ENCODE assay signal across 24 cellular contexts in the genomic region with DNA sequence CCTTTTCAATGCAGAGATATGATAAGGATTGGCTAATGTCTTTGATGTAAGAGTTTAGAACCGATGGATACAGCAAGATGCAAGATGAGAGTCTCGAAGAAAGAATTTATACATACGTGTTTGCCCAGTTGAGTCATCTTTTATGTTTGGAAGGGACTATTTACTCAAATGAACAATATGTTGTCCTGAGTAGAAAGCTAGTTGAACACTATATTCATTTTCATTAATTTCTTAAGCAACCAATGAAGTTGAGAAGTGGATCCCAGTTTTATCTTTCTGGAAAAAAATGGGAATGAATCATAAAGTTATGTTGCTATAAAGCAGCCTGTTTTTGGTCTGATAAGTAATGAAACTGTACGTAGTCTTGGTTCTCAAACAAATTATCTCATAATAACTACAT.
"Had no signal": no experiment of that assay in that cellular context is flagged by ENCODE, and none has a peak within 500 bp of the region (broad histone marks: within the 10 kb centered on the region; RNA-seq: fewer than 3 reads in every experiment).

No MANE protein-coding gene starts in this region.

- H3K27ac ChIP-seq: neural progenitor cell, ovary, parathyroid adenoma, psoas muscle, right lobe of liver, sigmoid colon, stomach, thoracic aorta, thyroid gland, tibial nerve, upper lobe of left lung, vagina had no signal

- H3K36me3 ChIP-seq: neural progenitor cell, ovary, right lobe of liver, sigmoid colon, stomach, thoracic aorta, thyroid gland, tibial nerve, upper lobe of left lung, vagina had no signal

- H3K4me3 ChIP-seq: neural progenitor cell, ovary, psoas muscle, right lobe of liver, sigmoid colon, stomach, thoracic aorta, thyroid gland, tibial nerve, upper lobe of left lung, vagina had no signal

- DNase-seq: occipital lobe; ovary; posterior cingulate gyrus; psoas muscle; right cardiac atrium; right lobe of liver; sigmoid colon; small intestine; stimulated activated CD4-positive, alpha-beta T cell treated with anti-CD3 and anti-CD28 coated beads, Interleukin-15, amount 100 ng/mL, for 24 hours; stimulated activated CD4-positive, alpha-beta T cell treated with anti-CD3 and anti-CD28 coated beads, Interleukin-2, amount 100 ng/mL, for 24 hours; stimulated activated CD4-positive, alpha-beta T cell treated with anti-CD3 and anti-CD28 coated beads, Interleukin-2, amount 100 ng/mL, for 48 hours; stimulated activated CD4-positive, alpha-beta T cell treated with anti-CD3 and anti-CD28 coated beads, Interleukin-4, amount 100 ng/mL, for 24 hours; stimulated activated naive B cell treated with anti-CD40 and anti-IgM and Interleukin-4, amounts not matched to agents 10 μg/mL and 1 μg/mL and 100 μg/mL, for 72 hours; stimulated activated naive CD4-positive, alpha-beta T cell treated with Interleukin-2 at 50 U/mL for 16 hours; stomach; thyroid gland; trophoblast cell; upper lobe of left lung had no signal

- H3K9me3 ChIP-seq: ovary, psoas muscle, right lobe of liver, sigmoid colon, thoracic aorta, thyroid gland, vagina had no signal

- H3K4me1 ChIP-seq: neural progenitor cell, parathyroid adenoma, psoas muscle, right lobe of liver, stomach, thyroid gland, tibial nerve, upper lobe of left lung, vagina had no signal

- H3K9ac ChIP-seq: neural progenitor cell, parathyroid adenoma had no signal

- FAIRE-seq: small intestine, urothelium cell line had no signal
